Comparison of ENCODE assay signal across 30 cellular contexts in the genomic region with DNA sequence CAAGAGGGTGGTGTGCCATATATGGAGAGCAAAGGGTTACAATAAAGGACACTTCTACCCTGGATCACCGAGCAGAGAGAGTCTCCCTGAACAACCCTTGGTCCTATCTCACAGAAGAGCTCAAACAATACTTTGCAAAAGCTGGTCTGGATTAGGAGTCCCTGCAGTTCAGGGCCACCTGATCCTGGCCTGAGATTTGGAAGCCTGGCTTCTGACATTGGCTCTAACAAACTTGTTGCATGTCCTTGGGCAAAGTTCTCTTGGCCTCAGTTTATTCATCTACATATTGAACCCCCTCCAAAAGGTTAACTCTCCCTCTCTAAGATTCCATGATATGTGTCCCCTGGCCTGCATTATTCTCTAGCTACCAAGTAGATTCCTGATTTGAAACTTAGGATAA. TPM values are rescaled to one million over a fixed set of nuclear protein-coding genes. Genes with fewer than 3 reads are reported as not detected.
"Had no signal": no experiment of that assay in that cellular context is flagged by ENCODE, and none has a peak within 500 bp of the region (broad histone marks: within the 10 kb centered on the region; RNA-seq: fewer than 3 reads in every experiment).

No MANE protein-coding gene starts in this region.

- H3K36me3 ChIP-seq: ascending aorta, cardiac muscle cell, Peyer's patch had no signal

- H3K27ac ChIP-seq: ascending aorta, cardiac muscle cell, KMS-11, Peyer's patch, SJSA1 had no signal

- H3K4me2 ChIP-seq: KMS-11, SK-N-SH had no signal

- H3K4me3 ChIP-seq: ascending aorta, cardiac muscle cell, Peyer's patch, SJSA1 had no signal

- DNase-seq: activated CD4-positive, alpha-beta T cell treated with anti-CD3 and anti-CD28 coated beads, Interleukin-2, amount 10 ng/mL, durations not matched to agents 24 days and 14 days; activated CD4-positive, alpha-beta T cell treated with anti-CD3 and anti-CD28 coated beads, Interleukin-2, amount 50 U/mL, for 48 hours; activated CD8-positive, alpha-beta memory T cell treated with anti-CD3 and anti-CD28 coated beads, Interleukin-2, amount 50 U/mL, for 48 hours; activated CD8-positive, alpha-beta T cell treated with anti-CD3 and anti-CD28 coated beads, Interleukin-2, amount 10 ng/mL, durations not matched to agents 7 days and 5 days; activated effector memory CD4-positive, alpha-beta T cell treated with anti-CD3 and anti-CD28 coated beads, Interleukin-2, amount 50 U/mL, for 16 hours; activated naive CD4-positive, alpha-beta T cell; activated naive CD4-positive, alpha-beta T cell treated with anti-CD3 and anti-CD28 coated beads, Interleukin-2, amount 50 U/mL, for 16 hours; activated naive CD8-positive, alpha-beta T cell treated with anti-CD3 and anti-CD28 coated beads for 36 hours; activated T-cell treated with anti-CD3 and anti-CD28 coated beads, Interleukin-2, amount 50 U/mL, for 48 hours; amygdala; MM.1S; MV-4-11; NCI-H1092; NCI-H1436 treated with DMSO at 0.1 percent for 48 hours; NCI-H1694 treated with DMSO at 0.1 percent for 48 hours; NCI-H2029; NCI-H345; NCI-H524 treated with DMSO at 0.1 percent for 48 hours; PC-3; Peyer's patch; RPMI8226; SHP77 treated with DMSO at 0.1 percent for 48 hours; SK-N-SH had no signal

- H3K27me3 ChIP-seq: ascending aorta, Peyer's patch, SJSA1 had no signal

- H3K9me3 ChIP-seq: ascending aorta, Peyer's patch, SJSA1, SK-N-SH had no signal

- ATAC-seq: activated CD8-positive, alpha-beta T cell treated with anti-CD3 and anti-CD28 coated beads, Interleukin-2, amount 10 ng/mL, durations not matched to agents 7 days and 5 days; PC-3 had no signal

- H3K9me2 ChIP-seq: SK-N-SH had no signal

- H3K9ac ChIP-seq: KMS-11, SK-N-SH had no signal

RNA-seq across cellular contexts. Expression of a gene that starts 1.7 kb away (rescaled TPM):
- total RNA-seq: activated CD4-positive, alpha-beta T cell treated with anti-CD3 and anti-CD28 coated beads, Interleukin-2, amount 10 ng/mL, durations not matched to agents 24 days and 14 days; activated CD8-positive, alpha-beta T cell treated with anti-CD3 and anti-CD28 coated beads, Interleukin-2, amount 10 ng/mL, durations not matched to agents 7 days and 5 days; activated naive CD8-positive, alpha-beta T cell treated with anti-CD3 and anti-CD28 coated beads for 36 hours; cardiac muscle cell; NCI-H460 had no signal
- polyA plus RNA-seq: SK-N-SH had no signal

RNA-seq across cellular contexts. Expression of a gene that starts 13.0 kb away (rescaled TPM):
- total RNA-seq: activated CD4-positive, alpha-beta T cell treated with anti-CD3 and anti-CD28 coated beads, Interleukin-2, amount 10 ng/mL, durations not matched to agents 24 days and 14 days; activated CD8-positive, alpha-beta T cell treated with anti-CD3 and anti-CD28 coated beads, Interleukin-2, amount 10 ng/mL, durations not matched to agents 7 days and 5 days; activated naive CD8-positive, alpha-beta T cell treated with anti-CD3 and anti-CD28 coated beads for 36 hours; ascending aorta; cardiac muscle cell; LHCN-M2; NCI-H460; PC-3; Peyer's patch; SJSA1 had no signal
- polyA plus RNA-seq: adipose tissue, SK-N-SH had no signal

RNA-seq across cellular contexts. Expression of a gene that starts 32.9 kb away (rescaled TPM):
- total RNA-seq: activated CD4-positive, alpha-beta T cell treated with anti-CD3 and anti-CD28 coated beads, Interleukin-2, amount 10 ng/mL, durations not matched to agents 24 days and 14 days; activated CD8-positive, alpha-beta T cell treated with anti-CD3 and anti-CD28 coated beads, Interleukin-2, amount 10 ng/mL, durations not matched to agents 7 days and 5 days; activated naive CD8-positive, alpha-beta T cell treated with anti-CD3 and anti-CD28 coated beads for 36 hours; ascending aorta; cardiac muscle cell; LHCN-M2; NCI-H460; SJSA1 had no signal
- polyA plus RNA-seq: cardiac muscle cell, SK-N-SH had no signal
